Comparison of ENCODE assay signal across 13 cellular contexts in genomic region chr14:60051690-60052324, GRCh38.
DNase-seq lines count a peak whose midpoint lies in the region; ATAC-seq and TF ChIP-seq lines count a peak whose summit lies in the region.
"Had no signal": no experiment of that assay in that cellular context is flagged by ENCODE, and none has a peak within 500 bp of the region (broad histone marks: within the 10 kb centered on the region; RNA-seq: fewer than 3 reads in every experiment).

No MANE protein-coding gene starts in this region.

- H3K27me3 Mint-ChIP-seq in central memory CD8-positive, alpha-beta T cell, result peaks cover 72% of the 10 kb centered on the region

- peaks cover 5% of the 10 kb centered on the region for H3K4me1 Mint-ChIP-seq in central memory CD8-positive, alpha-beta T cell
- H3K4me1 Mint-ChIP-seq in stimulated activated effector memory CD8-positive, alpha-beta T cell treated with anti-CD3 and anti-CD28 coated beads, Interleukin-12 subunit alpha, Interleukin-12 subunit beta, amount 100 ng/mL, for 72 hours, result peaks cover 8% of the 10 kb centered on the region

- TF ChIP-seq POLR2A in NB4 (IDR thresholded peaks at IDR 0.05; ENCODE audit: extremely low read depth, insufficient read length), result no peak
- TF ChIP-seq POLR2A in GM18505 (IDR thresholded peaks at IDR 0.05; ENCODE audit: borderline replicate concordance, extremely low read depth, insufficient read depth, insufficient read length), result no peak

- peaks cover 3% of the 10 kb centered on the region for H3K36me3 Mint-ChIP-seq in central memory CD8-positive, alpha-beta T cell (ENCODE audit: insufficient read depth)
- no peaks in the 10 kb centered on the region for H3K36me3 Mint-ChIP-seq in stimulated activated effector memory CD8-positive, alpha-beta T cell treated with anti-CD3 and anti-CD28 coated beads, Interleukin-12 subunit alpha, Interleukin-12 subunit beta, amount 100 ng/mL, for 72 hours

- TF ChIP-seq CTCF in NB4 (IDR thresholded peaks at IDR 0.05; ENCODE audit: low read depth, low read length), result no peak

- no peak overlapping the region for H3K4me3 Mint-ChIP-seq in central memory CD8-positive, alpha-beta T cell
- H3K4me3 Mint-ChIP-seq in stimulated activated effector memory CD8-positive, alpha-beta T cell treated with anti-CD3 and anti-CD28 coated beads, Interleukin-12 subunit alpha, Interleukin-12 subunit beta, amount 100 ng/mL, for 72 hours, result no peak overlapping the region

- no peak overlapping the region for H3K27ac Mint-ChIP-seq in central memory CD8-positive, alpha-beta T cell (ENCODE audit: low read depth)
- H3K27ac Mint-ChIP-seq in stimulated activated effector memory CD8-positive, alpha-beta T cell treated with anti-CD3 and anti-CD28 coated beads, Interleukin-12 subunit alpha, Interleukin-12 subunit beta, amount 100 ng/mL, for 72 hours, result no peak overlapping the region

- H3K9me3 Mint-ChIP-seq in central memory CD8-positive, alpha-beta T cell, result no peaks in the 10 kb centered on the region
- H3K9me3 Mint-ChIP-seq in stimulated activated effector memory CD8-positive, alpha-beta T cell treated with anti-CD3 and anti-CD28 coated beads, Interleukin-12 subunit alpha, Interleukin-12 subunit beta, amount 100 ng/mL, for 72 hours, result no peaks in the 10 kb centered on the region

- peak; percentile 62 for ATAC-seq in central memory CD8-positive, alpha-beta T cell (replicated peaks; ENCODE audit: extremely low read depth, poor library complexity, severe bottlenecking)
- ATAC-seq in stimulated activated effector memory CD8-positive, alpha-beta T cell treated with anti-CD3 and anti-CD28 coated beads, Interleukin-12 subunit alpha, Interleukin-12 subunit beta, amount 100 ng/mL, for 72 hours, result peak; percentile 50
- ATAC-seq in GM18505 (IDR thresholded peaks at IDR 0.05; ENCODE audit: unreplicated experiment), result no peak

- no peak overlapping the region for H3K4me3 ChIP-seq in NB4 (ENCODE audit: low read depth, low read length)

- DNase-seq in activated T-cell treated with anti-CD3 and anti-CD28 coated beads for 48 hours (ENCODE audit: low read depth) (peak; percentile 1), activated T-cell treated with anti-CD3 and anti-CD28 coated beads for 4 hours (no peak), NB4 (ENCODE audit: low read depth) (peak; percentile 1), middle frontal gyrus (ENCODE audit: extremely low spot score, low spot score) (no peak), NCI-H82 (lab: John Stamatoyannopoulos, UW) (no peak)
- no peak for DNase-seq in central memory CD8-positive, alpha-beta T cell (ENCODE audit: low spot score in 2 of 2)
- DNase-seq in stimulated activated effector memory CD8-positive, alpha-beta T cell treated with anti-CD3 and anti-CD28 coated beads, Interleukin-12 subunit alpha, Interleukin-12 subunit beta, amount 100 ng/mL, for 72 hours (ENCODE audit: low spot score in 2 of 2), result no peak
- DNase-seq: amygdala; BE2C; occipital lobe; stimulated activated naive CD4-positive, alpha-beta T cell treated with Interleukin-2 at 50 U/mL for 16 hours; WERI-Rb-1 had no signal

Comparison
In these comparisons a context has a peak if more than half of its experiments do, and no peak if none do; other contexts are left out.
1. DNase-seq: peak in activated T-cell treated with anti-CD3 and anti-CD28 coated beads for 48 hours (single experiment) and NB4 (single experiment); none in activated T-cell treated with anti-CD3 and anti-CD28 coated beads for 4 hours (single experiment), central memory CD8-positive, alpha-beta T cell (0 of 2), stimulated activated effector memory CD8-positive, alpha-beta T cell treated with anti-CD3 and anti-CD28 coated beads, Interleukin-12 subunit alpha, Interleukin-12 subunit beta, amount 100 ng/mL, for 72 hours (0 of 2), middle frontal gyrus (single experiment) and NCI-H82 (single experiment).